In genomic region chr2:125471963-125472362, GRCh38 we compare ENCODE assay signal across 9 cellular contexts.
DNase-seq lines count a peak whose midpoint lies in the region; ATAC-seq and TF ChIP-seq lines count a peak whose summit lies in the region.
"Had no signal": no experiment of that assay in that cellular context is flagged by ENCODE, and none has a peak within 500 bp of the region (broad histone marks: within the 10 kb centered on the region; RNA-seq: fewer than 3 reads in every experiment).

No MANE protein-coding gene starts in this region.

- no peak overlapping the region for H2AFZ ChIP-seq in PC-9

- no peak overlapping the region for H3K4me3 ChIP-seq in PC-9
- H3K4me3 ChIP-seq in kidney epithelial cell (ENCODE audit: low read depth, low read length): no peak overlapping the region
- no peak overlapping the region for H3K4me3 ChIP-seq in lower leg skin (ENCODE audit: low read depth, poor library complexity, severe bottlenecking)
- H3K4me3 ChIP-seq: adrenal gland had no signal

- H3K4me1 ChIP-seq in PC-9 (replicated peaks; ENCODE audit: insufficient read depth): no peaks in the 10 kb centered on the region
- H3K4me1 ChIP-seq: adrenal gland had no signal

- peaks cover 7% of the 10 kb centered on the region for H3K9me3 Mint-ChIP-seq in activated CD4-positive, alpha-beta T cell treated with anti-CD3 and anti-CD28 coated beads, Interleukin-2, amount 10 ng/mL, durations not matched to agents 24 days and 14 days

- DNase-seq in EH (ENCODE audit: low read depth) (peak; percentile 41), PC-9 (peak in 1 of 2 experiments; percentile 22), kidney epithelial cell (ENCODE audit: low read depth) (no peak), lower leg skin (ENCODE audit: low spot score in 2 of 2) (no peak)
- no peak for DNase-seq in activated CD8-positive, alpha-beta memory T cell treated with anti-CD3 and anti-CD28 coated beads, Interleukin-2, amount 50 U/mL, for 48 hours
- no peak for DNase-seq in activated CD4-positive, alpha-beta T cell treated with anti-CD3 and anti-CD28 coated beads, Interleukin-2, amount 10 ng/mL, durations not matched to agents 24 days and 14 days
- DNase-seq in activated effector memory CD4-positive, alpha-beta T cell treated with anti-CD3 and anti-CD28 coated beads, Interleukin-2, amount 50 U/mL, for 16 hours: no peak

- POLR2A ChIA-PET in PC-9 (lab: Charles Lee; ENCODE audit: unreplicated experiment): no interaction called here

- no peak overlapping the region for H3K4me3 Mint-ChIP-seq in activated CD4-positive, alpha-beta T cell treated with anti-CD3 and anti-CD28 coated beads, Interleukin-2, amount 10 ng/mL, durations not matched to agents 24 days and 14 days

- H3F3A ChIP-seq in PC-9 (ENCODE audit: insufficient read depth, low read depth): no peaks in the 10 kb centered on the region

- no peaks in the 10 kb centered on the region for H3K36me3 Mint-ChIP-seq in activated CD4-positive, alpha-beta T cell treated with anti-CD3 and anti-CD28 coated beads, Interleukin-2, amount 10 ng/mL, durations not matched to agents 24 days and 14 days (ENCODE audit: low read depth)

- H3K9me2 ChIP-seq in PC-9 (ENCODE audit: insufficient read depth): no peaks in the 10 kb centered on the region

- H3K4me1 Mint-ChIP-seq in activated CD4-positive, alpha-beta T cell treated with anti-CD3 and anti-CD28 coated beads, Interleukin-2, amount 10 ng/mL, durations not matched to agents 24 days and 14 days: no peaks in the 10 kb centered on the region

- BruUV-seq in PC-9 (replicated peaks; lab: Mats Ljungman, UMichigan): no TSS peak

- H3K36me3 ChIP-seq in PC-9 (ENCODE audit: low read depth) (no peaks in the 10 kb centered on the region), kidney epithelial cell (ENCODE audit: control insufficient read depth, insufficient read depth, low read length) (no peaks in the 10 kb centered on the region)
- H3K36me3 ChIP-seq: adrenal gland had no signal

- WGBS in lower leg skin, 2 donors: 50 to 74% methylated on average over 12 of the region's 12 CpGs

- CTCF ChIA-PET in PC-9 (lab: Charles Lee): no interaction called here

- H3K4me2 ChIP-seq in PC-9: no peak overlapping the region

- H3K27ac ChIP-seq in PC-9: no peak overlapping the region
- H3K27ac ChIP-seq: adrenal gland had no signal

- TF ChIP-seq CTCF in PC-9 (conservative IDR thresholded peaks at IDR 0.05): peak; percentile 62
- peak; percentile 70 for TF ChIP-seq CTCF in kidney epithelial cell (IDR thresholded peaks at IDR 0.05; ENCODE audit: insufficient read depth, low read length, poor library complexity, severe bottlenecking)
- no peak for TF ChIP-seq CTCF in lower leg skin (IDR thresholded peaks at IDR 0.05)

- no peaks in the 10 kb centered on the region for H4K20me1 ChIP-seq in PC-9 (ENCODE audit: insufficient read depth)

- no peak overlapping the region for H3K27ac Mint-ChIP-seq in activated CD4-positive, alpha-beta T cell treated with anti-CD3 and anti-CD28 coated beads, Interleukin-2, amount 10 ng/mL, durations not matched to agents 24 days and 14 days

- no peaks in the 10 kb centered on the region for H3K9me3 ChIP-seq in PC-9 (ENCODE audit: insufficient read depth, low read depth)
- H3K9me3 ChIP-seq: adrenal gland had no signal

- no peaks in the 10 kb centered on the region for H3K27me3 Mint-ChIP-seq in activated CD4-positive, alpha-beta T cell treated with anti-CD3 and anti-CD28 coated beads, Interleukin-2, amount 10 ng/mL, durations not matched to agents 24 days and 14 days

- H3K27me3 ChIP-seq in PC-9 (ENCODE audit: insufficient read depth, low read depth) (no peaks in the 10 kb centered on the region), kidney epithelial cell (ENCODE audit: control insufficient read depth, insufficient read depth, low read length) (no peaks in the 10 kb centered on the region)
- H3K27me3 ChIP-seq: adrenal gland had no signal

- intact Hi-C loops in PC-9 (cut with micrococcal nuclease; ENCODE audit: unreplicated experiment): loop anchor here (10.0 kb wide), 1 partner anchor 667 kb away; no protein-coding TSS in a partner anchor
- intact Hi-C loops in lower leg skin (cut with DNase I; ENCODE audit: low total_unique reads): no loop called here
- intact Hi-C loops in activated CD4-positive, alpha-beta T cell treated with anti-CD3 and anti-CD28 coated beads, Interleukin-2, amount 10 ng/mL, durations not matched to agents 24 days and 14 days (cut with micrococcal nuclease): no loop called here

- peak; percentile 83 for ATAC-seq in GM21786 (IDR thresholded peaks at IDR 0.05; ENCODE audit: unreplicated experiment)

- H3K79me2 ChIP-seq in PC-9 (ENCODE audit: low read depth): no peaks in the 10 kb centered on the region

- TF ChIP-seq POLR2A in lower leg skin (IDR thresholded peaks at IDR 0.05): no peak

Comparison
In these comparisons a context has a peak if more than half of its experiments do, and no peak if none do; other contexts are left out.
1. CTCF ChIP-seq: peak in PC-9 (single experiment) and kidney epithelial cell (single experiment); none in lower leg skin (0 of 3).